Comparison of ENCODE assay signal across 15 cellular contexts in the genomic region with DNA sequence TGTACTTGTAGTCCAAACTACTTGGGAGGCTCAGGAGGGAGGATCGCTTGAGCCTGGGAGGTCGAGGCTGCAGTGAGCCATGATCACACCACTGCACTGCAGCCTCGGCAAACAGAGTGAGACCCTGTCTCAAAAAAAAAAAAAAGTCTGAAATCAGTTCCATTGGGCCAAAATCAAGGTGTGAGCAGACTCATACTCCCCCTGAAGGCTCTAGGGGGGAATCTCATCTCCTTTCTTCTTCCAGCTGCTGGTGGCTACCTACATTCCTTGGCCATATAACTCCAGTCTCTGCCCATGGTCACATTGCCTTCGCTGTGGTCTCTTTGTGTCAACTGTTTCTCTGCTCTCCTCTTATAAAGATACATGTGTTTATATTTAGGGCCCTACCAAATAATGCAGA.
A peak's percentile ranks its signal among the peaks of the same experiment; 100 is the strongest.
DNase-seq lines count a peak whose midpoint lies in the region; ATAC-seq and TF ChIP-seq lines count a peak whose summit lies in the region.
"Had no signal": no experiment of that assay in that cellular context is flagged by ENCODE, and none has a peak within 500 bp of the region (broad histone marks: within the 10 kb centered on the region; RNA-seq: fewer than 3 reads in every experiment).

No MANE protein-coding gene starts in this region.

- DNase-seq in H9 (no peak), endodermal cell (no peak), iPS-NIHi7 (ENCODE audit: extremely low spot score) (peak; percentile 20), NCI-H1048 (lab: John Stamatoyannopoulos, UW) (no peak)
- no peak for DNase-seq in activated naive CD4-positive, alpha-beta T cell treated with anti-CD3 and anti-CD28 coated beads for 36 hours
- DNase-seq: C1 segment of cervical spinal cord; Caco-2; CD4-positive, CD25-positive, alpha-beta regulatory T cell; CD8-positive, alpha-beta T cell; DMS153; DND-41; GOT3; HFFc6 had no signal

- no peak overlapping the region for H2BK12ac ChIP-seq in H9 (ENCODE audit: insufficient read length, low read depth, low read length)

- H4K8ac ChIP-seq in H9 (replicated peaks; ENCODE audit: insufficient read length, low read depth, low read length): no peak overlapping the region

- no peak overlapping the region for H2BK120ac ChIP-seq in H9 (ENCODE audit: low read depth, low read length, poor library complexity, severe bottlenecking)

- H3K4me3 ChIP-seq in endodermal cell (ENCODE audit: low read length): no peak overlapping the region
- H3K4me3 ChIP-seq: HAP-1 had no signal

- no peak overlapping the region for H4K5ac ChIP-seq in H9 (ENCODE audit: insufficient read length, low read depth, low read length)

- no peaks in the 10 kb centered on the region for H3K9me3 Mint-ChIP-seq in H9
- no peaks in the 10 kb centered on the region for H3K9me3 Mint-ChIP-seq in endodermal cell
- H3K9me3 Mint-ChIP-seq in activated naive CD4-positive, alpha-beta T cell treated with anti-CD3 and anti-CD28 coated beads for 36 hours: no peaks in the 10 kb centered on the region
- H3K9me3 Mint-ChIP-seq: CD8-positive, alpha-beta T cell; HFFc6 had no signal

- H3K9ac ChIP-seq in H9 (ENCODE audit: extremely low read depth, insufficient read length, low read length): no peak overlapping the region
- no peak overlapping the region for H3K9ac ChIP-seq in endodermal cell (ENCODE audit: extremely low read depth, low read length, poor library complexity, severe bottlenecking)

- H3K4ac ChIP-seq in H9 (ENCODE audit: low read depth, low read length): no peak overlapping the region

- H3K27ac Mint-ChIP-seq in H9 (no peak overlapping the region), endodermal cell (no peak overlapping the region)
- no peak overlapping the region for H3K27ac Mint-ChIP-seq in activated naive CD4-positive, alpha-beta T cell treated with anti-CD3 and anti-CD28 coated beads for 36 hours
- H3K27ac Mint-ChIP-seq: CD4-positive, CD25-positive, alpha-beta regulatory T cell; CD8-positive, alpha-beta T cell; HFFc6 had no signal

- H3K23ac ChIP-seq in H9 (ENCODE audit: insufficient read length, low read depth, low read length): no peak overlapping the region

- no peaks in the 10 kb centered on the region for H3K23me2 ChIP-seq in H9 (ENCODE audit: insufficient read length, low read depth, low read length, poor library complexity, severe bottlenecking)

- H3K79me2 ChIP-seq in H9 (ENCODE audit: insufficient read depth, low read length): no peaks in the 10 kb centered on the region

- no peak overlapping the region for H3K56ac ChIP-seq in H9 (ENCODE audit: insufficient read length, low read depth, low read length)

- no peak for ATAC-seq in GM18498 (IDR thresholded peaks at IDR 0.05; ENCODE audit: unreplicated experiment)
- ATAC-seq: CD8-positive, alpha-beta T cell had no signal

- no CpG with 5 or more reads among the region's 4 CpGs for WGBS in H9 (ENCODE audit: extremely low coverage, insufficient read length, low lambda C conversion rate)
- 78 to 92% methylated on average over 3 to 4 of the region's 4 CpGs for WGBS in endodermal cell (ENCODE audit: insufficient coverage in 1 of 2, insufficient read length in 1 of 2), 2 experiments

- H2BK15ac ChIP-seq in H9 (ENCODE audit: low read depth, low read length): no peak overlapping the region

- H3K18ac ChIP-seq in H9 (ENCODE audit: insufficient read length, low read depth, low read length): no peak overlapping the region

- H3K9me3 ChIP-seq in H9 (ENCODE audit: control insufficient read depth, low read depth, low read length) (no peaks in the 10 kb centered on the region), endodermal cell (ENCODE audit: control insufficient read depth, low read length) (no peaks in the 10 kb centered on the region)
- H3K9me3 ChIP-seq: HAP-1 had no signal

- no peaks in the 10 kb centered on the region for H3K36me3 ChIP-seq in endodermal cell (ENCODE audit: control insufficient read depth, insufficient read depth, low read length)
- H3K36me3 ChIP-seq: HAP-1 had no signal

- no peak overlapping the region for H2BK5ac ChIP-seq in H9 (ENCODE audit: insufficient read length, low read length)

- no peak overlapping the region for H2BK20ac ChIP-seq in H9 (ENCODE audit: low read depth, low read length, poor library complexity, severe bottlenecking)

- H3K4me2 ChIP-seq in H9 (ENCODE audit: insufficient read depth, insufficient read length, low read length): no peak overlapping the region

- H4K20me1 ChIP-seq in H9 (ENCODE audit: control insufficient read depth, insufficient read depth, insufficient read length): no peaks in the 10 kb centered on the region

- CTCF ChIA-PET in activated naive CD4-positive, alpha-beta T cell treated with anti-CD3 and anti-CD28 coated beads for 36 hours (lab: Charles Lee): interaction anchor here (0.7 kb wide), 1 partner anchor 898 kb away, joined by 3 read pairs; no protein-coding TSS in a partner anchor

- no peaks in the 10 kb centered on the region for H3K27me3 Mint-ChIP-seq in H9 (ENCODE audit: low read depth)
- no peaks in the 10 kb centered on the region for H3K27me3 Mint-ChIP-seq in endodermal cell (ENCODE audit: insufficient read depth)
- peaks cover 3% of the 10 kb centered on the region for H3K27me3 Mint-ChIP-seq in activated naive CD4-positive, alpha-beta T cell treated with anti-CD3 and anti-CD28 coated beads for 36 hours (ENCODE audit: low read depth)
- H3K27me3 Mint-ChIP-seq: CD4-positive, CD25-positive, alpha-beta regulatory T cell had no signal

- no peak overlapping the region for H3K4me3 Mint-ChIP-seq in H9
- H3K4me3 Mint-ChIP-seq in endodermal cell: no peak overlapping the region
- H3K4me3 Mint-ChIP-seq in activated naive CD4-positive, alpha-beta T cell treated with anti-CD3 and anti-CD28 coated beads for 36 hours: no peak overlapping the region
- H3K4me3 Mint-ChIP-seq: CD4-positive, CD25-positive, alpha-beta regulatory T cell; CD8-positive, alpha-beta T cell; HFFc6 had no signal

- H3K4me1 ChIP-seq in H9 (ENCODE audit: insufficient read depth, low read length) (no peaks in the 10 kb centered on the region), endodermal cell (ENCODE audit: control insufficient read depth, insufficient read depth, low read length) (peaks cover 3% of the 10 kb centered on the region)
- H3K4me1 ChIP-seq: Caco-2, HAP-1 had no signal

- H3K36me3 Mint-ChIP-seq in H9 (ENCODE audit: insufficient read depth in 1 of 3, low read depth in 3 of 3): no peaks in the 10 kb centered on the region
- H3K36me3 Mint-ChIP-seq in endodermal cell (ENCODE audit: low read depth): no peaks in the 10 kb centered on the region
- no peaks in the 10 kb centered on the region for H3K36me3 Mint-ChIP-seq in activated naive CD4-positive, alpha-beta T cell treated with anti-CD3 and anti-CD28 coated beads for 36 hours (ENCODE audit: low read depth)
- H3K36me3 Mint-ChIP-seq: CD4-positive, CD25-positive, alpha-beta regulatory T cell; CD8-positive, alpha-beta T cell had no signal

- H3K27ac ChIP-seq in H9 (ENCODE audit: insufficient read length, low read depth, low read length) (no peak overlapping the region), endodermal cell (ENCODE audit: low read depth, low read length) (no peak overlapping the region)

- H2AFZ ChIP-seq in H9 (ENCODE audit: low read length): no peak overlapping the region

- H3K14ac ChIP-seq in H9 (ENCODE audit: insufficient read depth, low read length): no peak overlapping the region

- H3T11ph ChIP-seq in H9 (ENCODE audit: low read length): no peak overlapping the region

- no peak overlapping the region for H4K91ac ChIP-seq in H9 (ENCODE audit: insufficient read length, low read depth, low read length)

- no peak overlapping the region for H2AK5ac ChIP-seq in H9 (ENCODE audit: insufficient read length, low read length)

- TF ChIP-seq CTCF in H9 (conservative IDR thresholded peaks at IDR 0.05) (peak; percentile 39), endodermal cell (conservative IDR thresholded peaks at IDR 0.05) (peak; percentile 61)

- no peaks in the 10 kb centered on the region for H3K27me3 ChIP-seq in H9 (ENCODE audit: insufficient read depth, low read length)
- H3K27me3 ChIP-seq in endodermal cell (ENCODE audit: control insufficient read depth, insufficient read depth, low read length, poor library complexity, severe bottlenecking): no peaks in the 10 kb centered on the region

- H3K4me1 Mint-ChIP-seq in H9 (peaks cover 0 to 7% of the 10 kb centered on the region in 2 experiments; a peak in 3 of 4 replicates), endodermal cell (peaks cover 23% of the 10 kb centered on the region)
- H3K4me1 Mint-ChIP-seq in activated naive CD4-positive, alpha-beta T cell treated with anti-CD3 and anti-CD28 coated beads for 36 hours (ENCODE audit: low read depth): no peaks in the 10 kb centered on the region

- intact Hi-C loops in activated naive CD4-positive, alpha-beta T cell treated with anti-CD3 and anti-CD28 coated beads for 36 hours (cut with micrococcal nuclease): no loop called here

- H3K79me1 ChIP-seq in H9 (ENCODE audit: insufficient read depth, low read depth, low read length, poor library complexity, severe bottlenecking): no peaks in the 10 kb centered on the region
